Comparison of ENCODE assay signal across 1 cellular context in genomic region chr3:78912217-78912616, GRCh38.
TF ChIP-seq lines count a peak whose summit lies in the region.

No MANE protein-coding gene starts in this region.

TF ChIP-seq in IMR-90, 13 proteins besides CTCF, POLR2A, EP300 and RAD21:
- TF ChIP-seq RFX5 (IDR thresholded peaks at IDR 0.05; ENCODE audit: low read depth, low read length) (no peak), RCOR1 (IDR thresholded peaks at IDR 0.05; ENCODE audit: insufficient replicate concordance, low read length) (no peak), BHLHE40 (IDR thresholded peaks at IDR 0.05; ENCODE audit: low read depth, low read length) (no peak), CHD1 (IDR thresholded peaks at IDR 0.05; ENCODE audit: low read depth, low read length) (no peak), FOS (IDR thresholded peaks at IDR 0.05; ENCODE audit: low read depth, low read length) (no peak), NFE2L2 (IDR thresholded peaks at IDR 0.05; ENCODE audit: low read depth, low read length) (no peak)
- TF ChIP-seq, protein P1, sequence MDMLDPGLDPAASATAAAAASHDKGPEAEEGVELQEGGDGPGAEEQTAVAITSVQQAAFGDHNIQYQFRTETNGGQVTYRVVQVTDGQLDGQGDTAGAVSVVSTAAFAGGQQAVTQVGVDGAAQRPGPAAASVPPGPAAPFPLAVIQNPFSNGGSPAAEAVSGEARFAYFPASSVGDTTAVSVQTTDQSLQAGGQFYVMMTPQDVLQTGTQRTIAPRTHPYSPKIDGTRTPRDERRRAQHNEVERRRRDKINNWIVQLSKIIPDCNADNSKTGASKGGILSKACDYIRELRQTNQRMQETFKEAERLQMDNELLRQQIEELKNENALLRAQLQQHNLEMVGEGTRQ (IDR thresholded peaks at IDR 0.05; ENCODE audit: low read depth, low read length), result no peak
TF ChIP-seq in IMR-90: peak in this region for 0.
